31 cellular contexts compared by ENCODE assay signal in the genomic region with DNA sequence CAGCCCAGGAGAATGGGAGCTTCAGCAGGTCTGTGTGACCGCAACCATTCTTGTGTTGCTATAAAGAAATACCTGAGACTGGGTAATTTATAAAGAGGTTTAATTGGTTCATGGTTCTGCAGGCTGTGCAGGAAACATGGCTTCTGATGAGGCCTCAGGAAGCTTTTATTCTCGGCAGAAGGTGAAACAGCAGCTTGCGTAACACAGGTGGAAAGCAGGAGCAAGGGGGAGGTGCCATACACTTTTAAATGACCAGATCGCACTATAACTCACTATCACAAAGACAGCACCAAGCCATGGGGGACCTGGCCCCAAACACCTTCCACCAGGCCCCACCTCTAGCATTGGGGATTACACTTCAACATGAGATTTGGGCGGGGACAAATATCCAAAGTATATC. TPM values are rescaled to one million over a fixed set of nuclear protein-coding genes. Genes with fewer than 3 reads are reported as not detected.
"Had no signal": no experiment of that assay in that cellular context is flagged by ENCODE, and none has a peak within 500 bp of the region (broad histone marks: within the 10 kb centered on the region; RNA-seq: fewer than 3 reads in every experiment).

No MANE protein-coding gene starts in this region.

- H3K27ac ChIP-seq: esophagus muscularis mucosa, foreskin keratinocyte, heart left ventricle, left lung, ovary, psoas muscle, testis, WERI-Rb-1 had no signal

- H3K27me3 Mint-ChIP-seq: activated naive CD4-positive, alpha-beta T cell treated with anti-CD3 and anti-CD28 coated beads, Interleukin-2, amount 50 U/mL, for 24 hours; activated naive CD8-positive, alpha-beta T cell treated with anti-CD3 and anti-CD28 coated beads, Interleukin-2, amount 50 U/mL, for 24 hours; activated T-helper 17 cell treated with anti-CD3 and anti-CD28 coated beads, Interleukin-2, amount 50 U/mL, for 72 hours; dendritic cell treated with granulocyte-macrophage colony-stimulating factor and Interleukin-4, amounts not matched to agents 40 ng/mL and 50 ng/mL, for 4 days; naive thymus-derived CD4-positive, alpha-beta T cell had no signal

- H3K4me1 Mint-ChIP-seq: activated naive CD4-positive, alpha-beta T cell treated with anti-CD3 and anti-CD28 coated beads, Interleukin-2, amount 50 U/mL, for 24 hours; activated naive CD8-positive, alpha-beta T cell treated with anti-CD3 and anti-CD28 coated beads, Interleukin-2, amount 50 U/mL, for 24 hours; activated T-helper 17 cell treated with anti-CD3 and anti-CD28 coated beads, Interleukin-2, amount 50 U/mL, for 72 hours had no signal

- H3K27ac Mint-ChIP-seq: activated naive CD4-positive, alpha-beta T cell treated with anti-CD3 and anti-CD28 coated beads, Interleukin-2, amount 50 U/mL, for 24 hours; activated naive CD8-positive, alpha-beta T cell treated with anti-CD3 and anti-CD28 coated beads, Interleukin-2, amount 50 U/mL, for 24 hours; activated T-helper 17 cell treated with anti-CD3 and anti-CD28 coated beads, Interleukin-2, amount 50 U/mL, for 72 hours; dendritic cell treated with granulocyte-macrophage colony-stimulating factor and Interleukin-4, amounts not matched to agents 40 ng/mL and 50 ng/mL, for 4 days; endodermal cell; T-helper 1 cell treated with Interleukin-12 subunit alpha and Interleukin-12 subunit beta and Interleukin-4 antibody, amounts not matched to agents 30 μg/mL and 1 μg/mL, for 36 hours had no signal

- ATAC-seq: activated CD4-positive, CD25-positive, alpha-beta regulatory T cell treated with anti-CD3 and anti-CD28 coated beads, Interleukin-2, amount 50 U/mL, for 24 hours; activated naive CD8-positive, alpha-beta T cell treated with anti-CD3 and anti-CD28 coated beads, Interleukin-2, amount 50 U/mL, for 24 hours; activated T-cell treated with anti-CD3 and anti-CD28 coated beads, Interleukin-2, amount 50 U/mL, for 4 hours; activated T-helper 17 cell treated with anti-CD3 and anti-CD28 coated beads, Interleukin-2, amount 50 U/mL, for 72 hours; foreskin keratinocyte; heart left ventricle; left lung; naive thymus-derived CD4-positive, alpha-beta T cell; psoas muscle had no signal

- H3K4me3 Mint-ChIP-seq: activated naive CD4-positive, alpha-beta T cell treated with anti-CD3 and anti-CD28 coated beads, Interleukin-2, amount 50 U/mL, for 24 hours; activated naive CD8-positive, alpha-beta T cell treated with anti-CD3 and anti-CD28 coated beads, Interleukin-2, amount 50 U/mL, for 24 hours; activated T-cell treated with anti-CD3 and anti-CD28 coated beads, Interleukin-2, amount 50 U/mL, for 4 hours; activated T-helper 17 cell treated with anti-CD3 and anti-CD28 coated beads, Interleukin-2, amount 50 U/mL, for 72 hours; dendritic cell treated with granulocyte-macrophage colony-stimulating factor and Interleukin-4, amounts not matched to agents 40 ng/mL and 50 ng/mL, for 4 days; endodermal cell; naive thymus-derived CD4-positive, alpha-beta T cell; T-helper 1 cell treated with Interleukin-12 subunit alpha and Interleukin-12 subunit beta and Interleukin-4 antibody, amounts not matched to agents 30 μg/mL and 1 μg/mL, for 36 hours had no signal

- H3K27me3 ChIP-seq: esophagus muscularis mucosa, foreskin keratinocyte, heart left ventricle, left lung, ovary, testis had no signal

- H3K4me3 ChIP-seq: esophagus muscularis mucosa, heart left ventricle, left lung, lung, ovary, psoas muscle, testis had no signal

- H3K9me3 Mint-ChIP-seq: activated naive CD4-positive, alpha-beta T cell treated with anti-CD3 and anti-CD28 coated beads, Interleukin-2, amount 50 U/mL, for 24 hours; activated naive CD8-positive, alpha-beta T cell treated with anti-CD3 and anti-CD28 coated beads, Interleukin-2, amount 50 U/mL, for 24 hours; activated T-cell treated with anti-CD3 and anti-CD28 coated beads, Interleukin-2, amount 50 U/mL, for 4 hours; activated T-helper 17 cell treated with anti-CD3 and anti-CD28 coated beads, Interleukin-2, amount 50 U/mL, for 72 hours; dendritic cell treated with granulocyte-macrophage colony-stimulating factor and Interleukin-4, amounts not matched to agents 40 ng/mL and 50 ng/mL, for 4 days; endodermal cell; naive thymus-derived CD4-positive, alpha-beta T cell; T-helper 1 cell treated with Interleukin-12 subunit alpha and Interleukin-12 subunit beta and Interleukin-4 antibody, amounts not matched to agents 30 μg/mL and 1 μg/mL, for 36 hours had no signal

- H3K9me3 ChIP-seq: esophagus muscularis mucosa, heart left ventricle, left lung, ovary, psoas muscle, testis had no signal

- H3K36me3 Mint-ChIP-seq: naive thymus-derived CD4-positive, alpha-beta T cell had no signal

- DNase-seq: activated CD4-positive, alpha-beta T cell treated with anti-CD3 and anti-CD28 coated beads for 48 hours; activated CD4-positive, alpha-beta T cell treated with anti-CD3 and anti-CD28 coated beads, Interleukin-2, amount 50 U/mL, for 48 hours; activated CD8-positive, alpha-beta memory T cell treated with anti-CD3 and anti-CD28 coated beads, Interleukin-2, amount 50 U/mL, for 4 hours; activated gamma-delta T cell treated with Interleukin-2 at 50 U/mL for 16 hours; activated naive CD8-positive, alpha-beta T cell treated with anti-CD3 and anti-CD28 coated beads, Interleukin-2, amount 50 U/mL, for 24 hours; activated T-cell treated with anti-CD3 and anti-CD28 coated beads, Interleukin-2, amount 50 U/mL, for 4 hours; amygdala; caudate nucleus; endodermal cell; foreskin keratinocyte; heart left ventricle; left lung; ovary; psoas muscle; stimulated activated CD4-positive, alpha-beta T cell treated with anti-CD3 and anti-CD28 coated beads, Interleukin-15, amount 100 ng/mL, for 24 hours; stimulated activated naive CD4-positive, alpha-beta T cell treated with Interleukin-2 at 50 U/mL for 16 hours; SW 1271; T-helper 9 cell; testis; trophoblast cell; WERI-Rb-1 had no signal

- H3K4me1 ChIP-seq: esophagus muscularis mucosa, foreskin keratinocyte, heart left ventricle, left lung, psoas muscle, testis had no signal

- H3K36me3 ChIP-seq: esophagus muscularis mucosa, heart left ventricle, left lung, ovary, WERI-Rb-1 had no signal

RNA-seq across cellular contexts. Expression of a gene that starts 47.2 kb away (rescaled TPM):
- total RNA-seq: activated T-cell treated with anti-CD3 and anti-CD28 coated beads, Interleukin-2, amount 50 U/mL, for 4 hours; activated T-helper 17 cell treated with anti-CD3 and anti-CD28 coated beads, Interleukin-2, amount 50 U/mL, for 72 hours; chondrocyte; endodermal cell; esophagus muscularis mucosa; foreskin keratinocyte; heart left ventricle; kidney epithelial cell; left lung; naive thymus-derived CD4-positive, alpha-beta T cell; ovary; psoas muscle had no signal
